8 cellular contexts compared by ENCODE assay signal in genomic region chr14:88562831-88563686, GRCh38. TPM values are rescaled to one million over a fixed set of nuclear protein-coding genes. Genes with fewer than 3 reads are reported as not detected.
A peak's percentile ranks its signal among the peaks of the same experiment; 100 is the strongest.
DNase-seq lines count a peak whose midpoint lies in the region; ATAC-seq lines count a peak whose summit lies in the region.

Gene ZC3H14 (plus strand): TSS chr14:88563037. CDS start chr14:88563134, 97 bp downstream.

- H3K9me3 Mint-ChIP-seq in memory B cell: peaks cover 2% of the 10 kb centered on the region

- H3K4me3 Mint-ChIP-seq in memory B cell: peak within 1 kb of the TSS; percentile 98

- H3K36me3 ChIP-seq in effector memory CD4-positive, alpha-beta T cell (ENCODE audit: control insufficient read depth, insufficient read depth, low read length): no peaks in the 10 kb centered on the region

- H3K4me1 ChIP-seq in effector memory CD4-positive, alpha-beta T cell (ENCODE audit: control insufficient read depth, insufficient read depth, low read length, poor library complexity, severe bottlenecking): peaks cover 13% of the 10 kb centered on the region

- H3K4me1 Mint-ChIP-seq in memory B cell: peaks cover 16% of the 10 kb centered on the region

- H3K27me3 Mint-ChIP-seq in memory B cell: peaks cover 7% of the 10 kb centered on the region

- ATAC-seq in GM19467 (IDR thresholded peaks at IDR 0.05; ENCODE audit: unreplicated experiment) (peak; percentile 93), memory B cell (ENCODE audit: low read depth) (peak; percentile 94)

- H3K27ac Mint-ChIP-seq in memory B cell: peak within 1 kb of the TSS; percentile 93

- CTCF ChIA-PET in activated CD8-positive, alpha-beta memory T cell treated with anti-CD3 and anti-CD28 coated beads for 36 hours (lab: Charles Lee): no interaction called here

- H3K9me3 ChIP-seq in effector memory CD4-positive, alpha-beta T cell (ENCODE audit: control insufficient read depth, low read length): no peaks in the 10 kb centered on the region

- peak within 1 kb of the TSS; percentile 92 for H3K4me3 ChIP-seq in effector memory CD4-positive, alpha-beta T cell (ENCODE audit: insufficient read depth, low read depth, low read length, poor library complexity, severe bottlenecking)

- POLR2A ChIA-PET in activated CD8-positive, alpha-beta memory T cell treated with anti-CD3 and anti-CD28 coated beads for 36 hours (lab: Charles Lee): no interaction called here

- peaks cover 4% of the 10 kb centered on the region for H3K36me3 Mint-ChIP-seq in memory B cell

- H3K27ac ChIP-seq in effector memory CD4-positive, alpha-beta T cell (ENCODE audit: insufficient read depth, low read length, poor library complexity, severe bottlenecking): peak within 1 kb of the TSS; percentile 62

- no peaks in the 10 kb centered on the region for H3K27me3 ChIP-seq in effector memory CD4-positive, alpha-beta T cell (replicated peaks; ENCODE audit: control insufficient read depth, insufficient read depth, low read length, poor library complexity, severe bottlenecking)

- DNase-seq in COLO829 (ENCODE audit: low spot score): peak; percentile 85
- peak; percentile 94 for DNase-seq in HPDE6-E6E7 (ENCODE audit: extremely low spot score)
- peak; percentile 83 for DNase-seq in NK-92 treated with Interleukin-12 subunit alpha and Interleukin-12 subunit beta, amount 100 ng/mL, for 24 hours (lab: John Stamatoyannopoulos, UW)
- peak; percentile 75 to 79 (median 76) for DNase-seq in effector memory CD4-positive, alpha-beta T cell
- peak; percentile 83 to 85 for DNase-seq in memory B cell (ENCODE audit: low spot score in 2 of 2)
- DNase-seq in stimulated activated CD8-positive, alpha-beta memory T cell treated with anti-CD3 and anti-CD28 coated beads, Interleukin-12 subunit alpha, Interleukin-12 subunit beta, amount 100 ng/mL, for 4 hours (ENCODE audit: low read depth): peak; percentile 83

RNA-seq across cellular contexts. Expression of gene ZC3H14, which starts in this region (rescaled TPM):
- total RNA-seq in activated CD8-positive, alpha-beta memory T cell treated with anti-CD3 and anti-CD28 coated beads for 36 hours: 10 to 100 TPM; 51.8 to 52.5 TPM

Comparison
In these comparisons a context has a peak if more than half of its experiments do, and no peak if none do; other contexts are left out.
1. Peak in every context shown above with its lines: DNase-seq, ATAC-seq, H3K4me3 ChIP-seq and H3K27ac ChIP-seq.